Comparison of ENCODE assay signal across 9 cellular contexts in genomic region chr15:52803543-52804306, GRCh38. TPM values are rescaled to one million over a fixed set of nuclear protein-coding genes. Genes with fewer than 3 reads are reported as not detected.
DNase-seq lines count a peak whose midpoint lies in the region; ATAC-seq and TF ChIP-seq lines count a peak whose summit lies in the region.
"Had no signal": no experiment of that assay in that cellular context is flagged by ENCODE, and none has a peak within 500 bp of the region (broad histone marks: within the 10 kb centered on the region; RNA-seq: fewer than 3 reads in every experiment).

No MANE protein-coding gene starts in this region.

- H3K9me3 Mint-ChIP-seq in activated T-helper 17 cell treated with anti-CD3 and anti-CD28 coated beads, Interleukin-2, amount 50 U/mL, for 72 hours, result no peaks in the 10 kb centered on the region

- H3K36me3 ChIP-seq in heart right ventricle, result no peaks in the 10 kb centered on the region
- H3K36me3 ChIP-seq in liver (ENCODE audit: control insufficient read depth in 4 of 4, insufficient read depth in 3 of 4, low read depth in 1 of 4, low read length in 3 of 4), result no peaks in the 10 kb centered on the region
- H3K36me3 ChIP-seq in thoracic aorta, result no peaks in the 10 kb centered on the region

- H3K9me3 ChIP-seq in heart right ventricle (no peaks in the 10 kb centered on the region), liver (ENCODE audit: control insufficient read depth in 4 of 4, low read length in 3 of 4) (no peaks in the 10 kb centered on the region), thoracic aorta (no peaks in the 10 kb centered on the region)

- peak overlapping the region in 1 of 2 donors; percentile 97 for H3K9ac ChIP-seq in liver (ENCODE audit: low read depth in 1 of 2, low read length in 2 of 2)

- 2 to 3% methylated on average over 47 of the region's 47 CpGs for WGBS in heart right ventricle, 2 donors
- WGBS in liver, result 1% methylated on average over 47 of the region's 47 CpGs

- H3K27ac ChIP-seq in heart right ventricle, result no peak overlapping the region
- H3K27ac ChIP-seq in liver (ENCODE audit: low read depth in 1 of 2, low read length in 2 of 2), result peak overlapping the region; percentile 97 to 98
- H3K27ac ChIP-seq in thoracic aorta, result no peak overlapping the region
- no peak overlapping the region for H3K27ac ChIP-seq in RWPE1

- peaks cover 50 to 100% (median 98%) of the 10 kb centered on the region in 7 donors for H3K27me3 ChIP-seq in heart right ventricle
- H3K27me3 ChIP-seq in liver (ENCODE audit: control insufficient read depth in 4 of 4, insufficient read depth in 4 of 4, low read length in 3 of 4), result no peaks in the 10 kb centered on the region
- H3K27me3 ChIP-seq in thoracic aorta (replicated peaks; ENCODE audit: insufficient read depth), result peaks cover 16% of the 10 kb centered on the region

- peaks cover 5% of the 10 kb centered on the region for H3K4me1 Mint-ChIP-seq in activated T-helper 17 cell treated with anti-CD3 and anti-CD28 coated beads, Interleukin-2, amount 50 U/mL, for 72 hours

- no peak for ATAC-seq in heart right ventricle
- ATAC-seq in Right ventricle myocardium inferior, result no peak
- ATAC-seq in activated T-helper 17 cell treated with anti-CD3 and anti-CD28 coated beads, Interleukin-2, amount 50 U/mL, for 72 hours (replicated peaks), result no peak
- no peak for ATAC-seq in thoracic aorta (ENCODE audit: insufficient number of reproducible peaks, low FRiP score, low read depth)

- CTCF ChIA-PET in RWPE1 (lab: Yijun Ruan, JAX), result interaction anchor here (0.5 kb wide), 1 partner anchor 937 kb away, joined by 3 read pairs; no protein-coding TSS in a partner anchor

- H3K4me3 ChIP-seq in heart right ventricle (peak overlapping the region in 7 of 10 donors; percentile 5 to 32 (median 23)), liver (ENCODE audit: low read depth in 1 of 3, low read length in 3 of 3) (peak overlapping the region; percentile 50 to 75 (median 55)), thoracic aorta (peak overlapping the region; percentile 67)

- H3K4me3 Mint-ChIP-seq in activated T-helper 17 cell treated with anti-CD3 and anti-CD28 coated beads, Interleukin-2, amount 50 U/mL, for 72 hours, result peak overlapping the region; percentile 70

- intact Hi-C loops in heart right ventricle (cut with DNase I) (no loop called here), Right ventricle myocardium inferior (cut with DNase I) (no loop called here)

- H3K4me1 ChIP-seq in heart right ventricle (peaks cover 8 to 34% (median 30%) of the 10 kb centered on the region in 9 donors), liver (ENCODE audit: control insufficient read depth in 4 of 4, insufficient read depth in 4 of 4, low read length in 3 of 4) (peaks cover 14 to 75% (median 55%) of the 10 kb centered on the region in 4 donors), thoracic aorta (ENCODE audit: control insufficient read depth in 1 of 2, low read depth in 2 of 2) (peaks cover 24 to 31% of the 10 kb centered on the region in 2 donors)

- peak; percentile 56 to 71 for TF ChIP-seq RAD21 in liver (IDR thresholded peaks at IDR 0.05)

- TF ChIP-seq CTCF in heart right ventricle (IDR thresholded peaks at IDR 0.05) (no peak), liver (IDR thresholded peaks at IDR 0.05; ENCODE audit: low read depth, low read length, missing input control) (no peak), thoracic aorta (IDR thresholded peaks at IDR 0.05) (no peak), RWPE1 (conservative IDR thresholded peaks at IDR 0.05; ENCODE audit: low read depth) (no peak)

- no peak overlapping the region for H3K27ac Mint-ChIP-seq in activated T-helper 17 cell treated with anti-CD3 and anti-CD28 coated beads, Interleukin-2, amount 50 U/mL, for 72 hours

- H3K36me3 Mint-ChIP-seq in activated T-helper 17 cell treated with anti-CD3 and anti-CD28 coated beads, Interleukin-2, amount 50 U/mL, for 72 hours (ENCODE audit: low read depth), result peaks cover 5% of the 10 kb centered on the region

- H3K27me3 Mint-ChIP-seq in activated T-helper 17 cell treated with anti-CD3 and anti-CD28 coated beads, Interleukin-2, amount 50 U/mL, for 72 hours, result peaks cover 64% of the 10 kb centered on the region

- DNase-seq in heart right ventricle (no peak), Right ventricle myocardium inferior (ENCODE audit: missing footprints) (no peak), thoracic aorta (ENCODE audit: low spot score) (no peak), RWPE1 (ENCODE audit: low spot score) (no peak), SKM-1 (lab: John Stamatoyannopoulos, UW; ENCODE audit: unreplicated experiment) (no peak), occipital lobe (lab: John Stamatoyannopoulos, UW) (no peak)
- DNase-seq: Kasumi-1 had no signal

- POLR2A ChIA-PET in RWPE1 (lab: Yijun Ruan, JAX; ENCODE audit: low non-redundant PET), result no interaction called here

TF ChIP-seq in liver, 16 proteins besides CTCF, POLR2A, EP300 and RAD21:
- peak; percentile 66 for TF ChIP-seq MAX (IDR thresholded peaks at IDR 0.05)
- peak; percentile 79 for TF ChIP-seq YY1 (IDR thresholded peaks at IDR 0.05)
- peak; percentile 77 to 90 for TF ChIP-seq HNF4A (conservative IDR thresholded peaks at IDR 0.05)
- TF ChIP-seq ATF3 (IDR thresholded peaks at IDR 0.05), result no peak
- peak in 1 of 2 donors; percentile 47 for TF ChIP-seq EGR1 (IDR thresholded peaks at IDR 0.05; ENCODE audit: low read depth in 2 of 2)
- TF ChIP-seq REST (IDR thresholded peaks at IDR 0.05), result peak; percentile 91
- TF ChIP-seq ZBTB33 (IDR thresholded peaks at IDR 0.05), result peak; percentile 74
- TF ChIP-seq JUND (IDR thresholded peaks at IDR 0.05), result peak; percentile 46 to 69
- TF ChIP-seq FOXA1 (IDR thresholded peaks at IDR 0.05), result no peak
- peak in 1 of 2 donors; percentile 33 for TF ChIP-seq GABPA (IDR thresholded peaks at IDR 0.05 in 1 of 2, conservative IDR thresholded peaks at IDR 0.05 in 1 of 2)
- TF ChIP-seq TAF1 (conservative IDR thresholded peaks at IDR 0.05), result peak; percentile 89
- peak; percentile 93 for TF ChIP-seq SP1 (IDR thresholded peaks at IDR 0.05)
- TF ChIP-seq RXRA (IDR thresholded peaks at IDR 0.05), result peak; percentile 97 to 99
- no peak for TF ChIP-seq HNF4G (IDR thresholded peaks at IDR 0.05)
- TF ChIP-seq FOXA2 (IDR thresholded peaks at IDR 0.05), result peak; percentile 72
- TF ChIP-seq NR2F2 (IDR thresholded peaks at IDR 0.05), result peak; percentile 73
TF ChIP-seq in liver: peak in this region for 13.

RNA-seq across cellular contexts. Expression of gene ONECUT1, which starts 13.6 kb away (rescaled TPM):
- under 1 TPM in 1 of 10 donors, not detected in 9; 0.20 TPM for total RNA-seq in heart right ventricle
- polyA plus RNA-seq in heart right ventricle, result not detected
- not detected for total RNA-seq in Right ventricle myocardium inferior
- total RNA-seq in activated T-helper 17 cell treated with anti-CD3 and anti-CD28 coated beads, Interleukin-2, amount 50 U/mL, for 72 hours, result not detected
- 10 to 100 TPM; 14.1 to 51.0 TPM for total RNA-seq in liver
- 10 to 100 TPM in 1 of 2 donors, 1 to 10 TPM in 1; 7.7 to 15.4 TPM for polyA plus RNA-seq in liver
- total RNA-seq in thoracic aorta, result under 1 TPM in 1 of 2 donors, not detected in 1; 0.28 TPM
- total RNA-seq in occipital lobe, result not detected

Comparison
In these comparisons a context has a peak if more than half of its experiments do, and no peak if none do; other contexts are left out.
1. H3K27ac ChIP-seq: peak in liver (2 of 2); none in heart right ventricle (0 of 10), thoracic aorta (0 of 2) and RWPE1 (single experiment).
2. RNA of gene ONECUT1, which starts 13.6 kb away (total RNA-seq): 14.1 to 51.0 TPM in liver; 0.28 TPM in thoracic aorta, not detected in Right ventricle myocardium inferior (single experiment), 0.20 TPM in heart right ventricle, not detected in activated T-helper 17 cell treated with anti-CD3 and anti-CD28 coated beads, Interleukin-2, amount 50 U/mL, for 72 hours and not detected in occipital lobe (single experiment); every median in the first group is over 10 times any median in the second.
3. Peak in every context shown above with its lines, with median percentiles within 50 percentile points of each other: H3K4me3 ChIP-seq.